In the genomic region with DNA sequence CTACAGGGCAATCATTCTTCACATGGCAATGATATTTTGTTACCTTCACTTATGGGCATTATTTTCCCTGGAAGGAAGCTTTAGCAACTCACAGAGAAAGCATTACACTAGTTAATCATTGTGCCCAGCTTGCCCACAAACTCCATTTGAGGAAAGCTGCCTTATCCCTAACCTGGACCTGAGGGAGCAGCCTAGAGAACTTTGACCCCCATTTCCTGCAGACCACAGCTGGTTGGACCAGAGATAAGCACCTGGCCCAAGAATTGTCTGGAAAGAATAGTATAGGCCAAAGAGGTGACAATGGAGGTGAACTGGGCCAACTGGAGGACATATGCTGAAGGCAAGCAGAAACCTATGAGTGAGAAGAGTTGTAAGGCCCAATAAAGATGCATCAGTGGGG, we compare ENCODE assay signal across 11 cellular contexts.
"Had no signal": no experiment of that assay in that cellular context is flagged by ENCODE, and none has a peak within 500 bp of the region (broad histone marks: within the 10 kb centered on the region; RNA-seq: fewer than 3 reads in every experiment).

No MANE protein-coding gene starts in this region.

- H3K9ac ChIP-seq: GM23248 had no signal

- H3K27ac ChIP-seq: GM23248 had no signal

- H3K4me2 ChIP-seq: GM23338 had no signal

- FAIRE-seq: H1, H54 had no signal

- H3K9me3 ChIP-seq: HAP-1 had no signal

- DNase-seq: GM23248, GOT3, H7, H9, HCEC 1CT, HFFc6 had no signal

- H2AFZ ChIP-seq: GM23248, GM23338 had no signal

- ATAC-seq: GM23338, HCT116 had no signal

- H3K4me3 ChIP-seq: GM23248, GM23338, HAP-1 had no signal

- H3K4me1 ChIP-seq: HAP-1 had no signal

- H3K36me3 ChIP-seq: HAP-1 had no signal
